In genomic region chr3:142828703-142829304, GRCh38 we compare ENCODE assay signal across 8 cellular contexts.
DNase-seq lines count a peak whose midpoint lies in the region; ATAC-seq and TF ChIP-seq lines count a peak whose summit lies in the region.

No MANE protein-coding gene starts in this region.

- peak; percentile 92 for ATAC-seq in HG03196 (IDR thresholded peaks at IDR 0.05; ENCODE audit: unreplicated experiment)

- H3K27ac ChIP-seq in VCaP (no peak overlapping the region), caudate nucleus (ENCODE audit: low read depth, low read length) (no peak overlapping the region)

- peak; percentile 91 for TF ChIP-seq CTCF in VCaP (conservative IDR thresholded peaks at IDR 0.05)

- DNase-seq in CD1c-positive myeloid dendritic cell (ENCODE audit: extremely low spot score) = peak; percentile 77
- peak; percentile 24 for DNase-seq in GM19240 (ENCODE audit: insufficient read length, low spot score)
- DNase-seq in NCI-H2196 (lab: John Stamatoyannopoulos, UW; ENCODE audit: unreplicated experiment) = peak; percentile 89
- peak in 53 of 61 donors; percentile 3 to 91 (median 43) for DNase-seq in caudate nucleus (lab: John Stamatoyannopoulos, UW)
- peak; percentile 78 for DNase-seq in kidney tubule cell (ENCODE audit: low spot score)
- DNase-seq in stimulated activated CD4-positive, alpha-beta T cell treated with anti-CD3 and anti-CD28 coated beads, Interleukin-2, amount 100 ng/mL, for 48 hours = peak; percentile 70 to 72

Comparison
In these comparisons a context has a peak if more than half of its experiments do, and no peak if none do; other contexts are left out.
1. DNase-seq: peak in every context shown above with its lines; median percentile 89 in NCI-H2196; 78 in kidney tubule cell; 77 in CD1c-positive myeloid dendritic cell; 71 in stimulated activated CD4-positive, alpha-beta T cell treated with anti-CD3 and anti-CD28 coated beads, Interleukin-2, amount 100 ng/mL, for 48 hours; 43 in caudate nucleus; 24 in GM19240.